Comparison of ENCODE assay signal across 8 cellular contexts in genomic region chr10:93288679-93289634, GRCh38.
A peak's percentile ranks its signal among the peaks of the same experiment; 100 is the strongest.
DNase-seq lines count a peak whose midpoint lies in the region; ATAC-seq and TF ChIP-seq lines count a peak whose summit lies in the region.

No MANE protein-coding gene starts in this region.

- ATAC-seq in HG03342 (IDR thresholded peaks at IDR 0.05; ENCODE audit: unreplicated experiment): no peak

- no peaks in the 10 kb centered on the region for H3K36me3 Mint-ChIP-seq in chondrocyte (ENCODE audit: low read depth)

- no peak overlapping the region for H3K4me3 Mint-ChIP-seq in chondrocyte (ENCODE audit: unreplicated experiment)

- H3K4me1 Mint-ChIP-seq in chondrocyte (ENCODE audit: low read depth): peaks cover 37% of the 10 kb centered on the region

- DNase-seq in NCI-H510A treated with DMSO at 0.1 percent for 48 hours (lab: John Stamatoyannopoulos, UW): peak; percentile 70
- no peak for DNase-seq in NCI-H510A (lab: John Stamatoyannopoulos, UW)
- DNase-seq in NCI-H1105 (lab: John Stamatoyannopoulos, UW): peak; percentile 7
- no peak for DNase-seq in chondrocyte (ENCODE audit: low spot score)
- peak; percentile 91 for DNase-seq in left kidney (ENCODE audit: low read depth, low spot score)
- DNase-seq in stimulated activated CD4-positive, alpha-beta T cell treated with anti-CD3 and anti-CD28 coated beads, Interleukin-4, amount 100 ng/mL, for 4 hours: peak; percentile 15 to 38

- no peak overlapping the region for H3K27ac ChIP-seq in VCaP

- no peaks in the 10 kb centered on the region for H3K9me3 Mint-ChIP-seq in chondrocyte (ENCODE audit: low read depth)

- peak overlapping the region; percentile 94 for H3K27ac Mint-ChIP-seq in chondrocyte (ENCODE audit: unreplicated experiment)

- TF ChIP-seq CTCF in VCaP (conservative IDR thresholded peaks at IDR 0.05) (peak; percentile 84), chondrocyte (IDR thresholded peaks at IDR 0.05) (peak; percentile 98)

- no peaks in the 10 kb centered on the region for H3K27me3 Mint-ChIP-seq in chondrocyte (ENCODE audit: low read depth)

Comparison
In these comparisons a context has a peak if more than half of its experiments do, and no peak if none do; other contexts are left out.
1. DNase-seq: peak in NCI-H510A treated with DMSO at 0.1 percent for 48 hours (single experiment), NCI-H1105 (single experiment), left kidney (single experiment) and stimulated activated CD4-positive, alpha-beta T cell treated with anti-CD3 and anti-CD28 coated beads, Interleukin-4, amount 100 ng/mL, for 4 hours (2 of 2); none in NCI-H510A (single experiment) and chondrocyte (single experiment).